In the genomic region with DNA sequence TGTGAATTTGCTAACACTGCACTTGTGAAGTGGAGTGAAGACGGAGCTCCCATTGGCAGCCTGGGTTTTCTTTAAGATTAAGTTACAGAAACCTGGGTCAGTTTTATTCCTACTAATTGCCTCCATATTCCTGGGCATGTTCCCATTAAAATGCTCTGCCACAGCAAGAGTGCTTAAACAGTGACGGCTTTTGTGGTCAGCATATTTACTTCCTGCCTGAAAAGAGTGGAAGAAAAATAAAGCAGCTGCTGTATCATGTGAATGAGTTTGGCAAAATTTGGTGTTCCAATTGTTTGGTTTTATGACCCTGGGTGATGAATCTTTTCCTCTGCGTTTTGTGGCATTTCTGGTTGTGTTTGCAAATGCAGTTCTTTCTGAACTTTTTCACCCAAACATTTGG, we compare ENCODE assay signal across 13 cellular contexts.
DNase-seq lines count a peak whose midpoint lies in the region; ATAC-seq and TF ChIP-seq lines count a peak whose summit lies in the region.
"Had no signal": no experiment of that assay in that cellular context is flagged by ENCODE, and none has a peak within 500 bp of the region (broad histone marks: within the 10 kb centered on the region; RNA-seq: fewer than 3 reads in every experiment).

No MANE protein-coding gene starts in this region.

- no peaks in the 10 kb centered on the region for H3K27me3 ChIP-seq in smooth muscle cell (ENCODE audit: low read depth)
- H3K27me3 ChIP-seq: stomach had no signal

- no peak overlapping the region for H3K9ac ChIP-seq in smooth muscle cell (ENCODE audit: low read depth)

- H3K36me3 Mint-ChIP-seq in immature natural killer cell, result no peaks in the 10 kb centered on the region
- no peaks in the 10 kb centered on the region for H3K36me3 Mint-ChIP-seq in activated T-cell treated with anti-CD3 and anti-CD28 coated beads, Interleukin-2, amount 50 U/mL, for 4 hours (ENCODE audit: insufficient read depth)

- no peak for TF ChIP-seq CTCF in smooth muscle cell (IDR thresholded peaks at IDR 0.05; ENCODE audit: borderline replicate concordance, insufficient read depth, poor library complexity, severe bottlenecking)

- no peak overlapping the region for H3K27ac ChIP-seq in smooth muscle cell (ENCODE audit: low read depth)
- H3K27ac ChIP-seq: 22Rv1 had no signal

- H3K9me3 ChIP-seq in smooth muscle cell (replicated peaks; ENCODE audit: low read depth), result no peaks in the 10 kb centered on the region

- H3K27ac Mint-ChIP-seq in immature natural killer cell, result no peak overlapping the region

- 53% methylated on average over 3 of the region's 3 CpGs for WGBS in smooth muscle cell (ENCODE audit: low lambda C conversion rate)

- peak; percentile 38 for DNase-seq in DMS53 (lab: John Stamatoyannopoulos, UW)
- DNase-seq in DMS53 treated with DMSO at 0.1 percent for 48 hours (lab: John Stamatoyannopoulos, UW; ENCODE audit: unreplicated experiment), result no peak
- peak; percentile 4 for DNase-seq in NCI-H69 (lab: John Stamatoyannopoulos, UW)
- peak; percentile 81 for DNase-seq in fibroblast of the conjunctiva (ENCODE audit: low read depth)
- no peak for DNase-seq in smooth muscle cell (lab: John Stamatoyannopoulos, UW; ENCODE audit: unreplicated experiment)
- no peak for DNase-seq in immature natural killer cell
- DNase-seq in activated T-cell treated with anti-CD3 and anti-CD28 coated beads, Interleukin-2, amount 50 U/mL, for 4 hours, result no peak
- no peak for DNase-seq in T-helper 1 cell
- DNase-seq: activated CD8-positive, alpha-beta memory T cell treated with anti-CD3 and anti-CD28 coated beads, Interleukin-2, amount 50 U/mL, for 48 hours; stimulated activated CD4-positive, alpha-beta T cell treated with anti-CD3 and anti-CD28 coated beads, Interleukin-2, amount 100 ng/mL, for 48 hours; stomach had no signal

- peaks cover 0 to 8% (median under 1%) of the 10 kb centered on the region in 6 donors for H3K9me3 Mint-ChIP-seq in immature natural killer cell
- peaks cover 4% of the 10 kb centered on the region for H3K9me3 Mint-ChIP-seq in activated T-cell treated with anti-CD3 and anti-CD28 coated beads, Interleukin-2, amount 50 U/mL, for 4 hours

- no peaks in the 10 kb centered on the region for H4K20me1 ChIP-seq in smooth muscle cell (ENCODE audit: low read depth)

- no peak overlapping the region for H3K4me3 Mint-ChIP-seq in immature natural killer cell
- no peak overlapping the region for H3K4me3 Mint-ChIP-seq in activated T-cell treated with anti-CD3 and anti-CD28 coated beads, Interleukin-2, amount 50 U/mL, for 4 hours
- H3K4me3 Mint-ChIP-seq: neural crest cell had no signal

- H3K4me1 Mint-ChIP-seq in immature natural killer cell, result peaks cover 0 to 16% of the 10 kb centered on the region in 2 donors
- no peaks in the 10 kb centered on the region for H3K4me1 Mint-ChIP-seq in activated T-cell treated with anti-CD3 and anti-CD28 coated beads, Interleukin-2, amount 50 U/mL, for 4 hours (ENCODE audit: low read depth)
- H3K4me1 Mint-ChIP-seq: neural crest cell had no signal

- no peaks in the 10 kb centered on the region for H3K4me1 ChIP-seq in smooth muscle cell (ENCODE audit: low read depth)
- H3K4me1 ChIP-seq: stomach had no signal

- no peaks in the 10 kb centered on the region for H3K79me2 ChIP-seq in smooth muscle cell (ENCODE audit: low read depth)

- H3F3A ChIP-seq in smooth muscle cell (ENCODE audit: low read depth), result no peaks in the 10 kb centered on the region

- no peak overlapping the region for H3K4me3 ChIP-seq in smooth muscle cell
- H3K4me3 ChIP-seq: stomach had no signal

- peaks cover 0 to 4% (median 0%) of the 10 kb centered on the region in 3 donors for H3K27me3 Mint-ChIP-seq in immature natural killer cell (ENCODE audit: low read depth in 3 of 3)
- no peaks in the 10 kb centered on the region for H3K27me3 Mint-ChIP-seq in activated T-cell treated with anti-CD3 and anti-CD28 coated beads, Interleukin-2, amount 50 U/mL, for 4 hours (ENCODE audit: low read depth)

- no peaks in the 10 kb centered on the region for H3K36me3 ChIP-seq in smooth muscle cell (ENCODE audit: low read depth)
- H3K36me3 ChIP-seq: stomach had no signal

- peak overlapping the region; percentile 23 for H2AFZ ChIP-seq in smooth muscle cell (ENCODE audit: low read depth)

- no peak for ATAC-seq in activated T-cell treated with anti-CD3 and anti-CD28 coated beads, Interleukin-2, amount 50 U/mL, for 4 hours

- H3K4me2 ChIP-seq in smooth muscle cell, result peak overlapping the region; percentile 35

Comparison
In these comparisons a context has a peak if more than half of its experiments do, and no peak if none do; other contexts are left out.
1. DNase-seq: peak in DMS53 (single experiment), NCI-H69 (single experiment) and fibroblast of the conjunctiva (single experiment); none in DMS53 treated with DMSO at 0.1 percent for 48 hours (single experiment), smooth muscle cell (single experiment), immature natural killer cell (0 of 3), activated T-cell treated with anti-CD3 and anti-CD28 coated beads, Interleukin-2, amount 50 U/mL, for 4 hours (single experiment) and T-helper 1 cell (0 of 5).